ENCODE assay signal across 2 cellular contexts in the genomic region with DNA sequence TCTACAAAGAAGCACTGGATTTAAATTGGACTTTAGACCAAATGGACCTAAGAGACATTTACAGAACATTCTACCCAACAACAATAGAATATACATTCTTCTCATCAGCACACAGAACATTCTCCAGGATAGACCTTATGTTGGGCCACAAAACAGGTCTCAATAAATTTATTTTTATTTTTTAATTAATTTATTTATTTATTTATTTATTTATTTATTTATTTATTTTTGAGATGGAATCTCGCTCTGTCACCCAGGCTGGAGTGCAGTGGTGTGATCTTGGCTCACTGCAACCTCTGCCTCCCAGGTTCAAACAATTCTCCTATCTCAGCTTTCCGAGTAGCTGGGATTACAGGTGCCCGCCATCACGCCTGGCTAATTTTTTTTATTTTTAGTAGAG.
TF ChIP-seq lines count a peak whose summit lies in the region.
"Not testable (repeated sequence)": the region's sequence is repeated elsewhere in the genome, so short reads cannot be mapped to it uniquely, and the experiment has no call there.

No MANE protein-coding gene starts in this region.

- peak overlapping the region; percentile 52 for H3K27ac Mint-ChIP-seq in activated naive CD4-positive, alpha-beta T cell treated with anti-CD3 and anti-CD28 coated beads, Interleukin-2, amount 50 U/mL, for 24 hours

- not testable (repeated sequence) for H3K4me3 ChIP-seq in HEK293 (ENCODE audit: low read depth, low read length)

- POLR2A ChIA-PET in HEK293 (lab: Yijun Ruan, JAX), result not testable (repeated sequence)

- H3K4me1 ChIP-seq in HEK293 (ENCODE audit: control insufficient read depth, insufficient read depth, low read length), result not testable (repeated sequence)

- H3K27ac ChIP-seq in HEK293 (ENCODE audit: extremely low read depth, low read depth, low read length), result not testable (repeated sequence)

- not testable (repeated sequence) for H3K4me3 Mint-ChIP-seq in activated naive CD4-positive, alpha-beta T cell treated with anti-CD3 and anti-CD28 coated beads, Interleukin-2, amount 50 U/mL, for 24 hours

- not testable (repeated sequence) for H3K36me3 Mint-ChIP-seq in activated naive CD4-positive, alpha-beta T cell treated with anti-CD3 and anti-CD28 coated beads, Interleukin-2, amount 50 U/mL, for 24 hours

- H3K36me3 ChIP-seq in HEK293 (ENCODE audit: control insufficient read depth in 2 of 2, insufficient read depth in 1 of 2, low read length in 2 of 2), result not testable (repeated sequence)

- not testable (repeated sequence) for H3K9me3 Mint-ChIP-seq in activated naive CD4-positive, alpha-beta T cell treated with anti-CD3 and anti-CD28 coated beads, Interleukin-2, amount 50 U/mL, for 24 hours

- not testable (repeated sequence) for H3K27me3 Mint-ChIP-seq in activated naive CD4-positive, alpha-beta T cell treated with anti-CD3 and anti-CD28 coated beads, Interleukin-2, amount 50 U/mL, for 24 hours

- CTCF ChIA-PET in HEK293 (lab: Yijun Ruan, JAX), result interaction anchor here (7.1 to 17.8 kb wide), 2 partner anchors 14 to 173 kb away, joined by 54 to 845 read pairs; no protein-coding TSS in a partner anchor

- not testable (repeated sequence) for TF ChIP-seq CTCF in HEK293 (tag by site-specific recombination; IDR thresholded peaks at IDR 0.05)

- not testable (repeated sequence) for H3K9me3 ChIP-seq in HEK293 (ENCODE audit: control insufficient read depth, insufficient read depth, low read depth, low read length)

- peaks cover 25% of the 10 kb centered on the region for H3K4me1 Mint-ChIP-seq in activated naive CD4-positive, alpha-beta T cell treated with anti-CD3 and anti-CD28 coated beads, Interleukin-2, amount 50 U/mL, for 24 hours

TF ChIP-seq in HEK293, 187 proteins besides CTCF, POLR2A, EP300 and RAD21 (continues in another document):
- TF ChIP-seq ZXDB (tag by site-specific recombination; IDR thresholded peaks at IDR 0.05), result peak; percentile 78
- TF ChIP-seq ZNF629 (tag by site-specific recombination; IDR thresholded peaks at IDR 0.05), result peak; percentile 59; the same call in 1 of the 2 replicates
- peak; percentile 81 for TF ChIP-seq ZNF623 (tag by site-specific recombination; IDR thresholded peaks at IDR 0.05)
- peak; percentile 56; the same call in 1 of the 2 replicates for TF ChIP-seq ZNF560 (tag by site-specific recombination; IDR thresholded peaks at IDR 0.05; ENCODE audit: borderline replicate concordance)
- TF ChIP-seq ZNF140 (tag by site-specific recombination; IDR thresholded peaks at IDR 0.05), result peak; percentile 65; the same call in 1 of the 2 replicates
- TF ChIP-seq ZNF341 (tag by site-specific recombination; IDR thresholded peaks at IDR 0.05; ENCODE audit: low read depth), result peak; percentile 30; the same call in 1 of the 2 replicates
- TF ChIP-seq ZNF19 (tag by site-specific recombination; IDR thresholded peaks at IDR 0.05; ENCODE audit: low read depth), result 0 out of 2 replicates have a peak, but pooled peaks have one; percentile 9
- 0 out of 2 replicates have a peak, but pooled peaks have one; percentile 23 for TF ChIP-seq SP3 (tag by site-specific recombination; IDR thresholded peaks at IDR 0.05)
- TF ChIP-seq ZNF654 (tag by site-specific recombination; IDR thresholded peaks at IDR 0.05; ENCODE audit: low read depth), result peak; percentile 38; the same call in 1 of the 2 replicates
- TF ChIP-seq ZNF558 (tag by site-specific recombination; IDR thresholded peaks at IDR 0.05), result peak; percentile 87
- peak; percentile 88 for TF ChIP-seq ZNF555 (tag by site-specific recombination; conservative IDR thresholded peaks at IDR 0.05)
- TF ChIP-seq ZFP37 (tag by site-specific recombination; IDR thresholded peaks at IDR 0.05), result 0 out of 2 replicates have a peak, but pooled peaks have one; percentile 48
- TF ChIP-seq ZBTB8A (tag by site-specific recombination; IDR thresholded peaks at IDR 0.05), result peak; percentile 80
- TF ChIP-seq RBAK (tag by site-specific recombination; IDR thresholded peaks at IDR 0.05), result 0 out of 2 replicates have a peak, but pooled peaks have one; percentile 22
- TF ChIP-seq ZNF202 (tag by site-specific recombination; IDR thresholded peaks at IDR 0.05; ENCODE audit: borderline replicate concordance), result 0 out of 2 replicates have a peak, but pooled peaks have one; percentile 74
- TF ChIP-seq GFI1B (tag by site-specific recombination; IDR thresholded peaks at IDR 0.05), result 0 out of 2 replicates have a peak, but pooled peaks have one; percentile 40
- TF ChIP-seq ZNF501 (tag by site-specific recombination; IDR thresholded peaks at IDR 0.05), result 0 out of 2 replicates have a peak, but pooled peaks have one; percentile 31
- TF ChIP-seq ZNF394 (tag by site-specific recombination; IDR thresholded peaks at IDR 0.05; ENCODE audit: borderline replicate concordance), result peak; percentile 98
- TF ChIP-seq ZNF433 (tag by site-specific recombination; IDR thresholded peaks at IDR 0.05; ENCODE audit: low read depth), result peak; percentile 69
- TF ChIP-seq, protein P1, sequence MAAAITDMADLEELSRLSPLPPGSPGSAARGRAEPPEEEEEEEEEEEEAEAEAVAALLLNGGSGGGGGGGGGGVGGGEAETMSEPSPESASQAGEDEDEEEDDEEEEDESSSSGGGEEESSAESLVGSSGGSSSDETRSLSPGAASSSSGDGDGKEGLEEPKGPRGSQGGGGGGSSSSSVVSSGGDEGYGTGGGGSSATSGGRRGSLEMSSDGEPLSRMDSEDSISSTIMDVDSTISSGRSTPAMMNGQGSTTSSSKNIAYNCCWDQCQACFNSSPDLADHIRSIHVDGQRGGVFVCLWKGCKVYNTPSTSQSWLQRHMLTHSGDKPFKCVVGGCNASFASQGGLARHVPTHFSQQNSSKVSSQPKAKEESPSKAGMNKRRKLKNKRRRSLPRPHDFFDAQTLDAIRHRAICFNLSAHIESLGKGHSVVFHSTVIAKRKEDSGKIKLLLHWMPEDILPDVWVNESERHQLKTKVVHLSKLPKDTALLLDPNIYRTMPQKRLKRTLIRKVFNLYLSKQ (tag by site-specific recombination; IDR thresholded peaks at IDR 0.05; ENCODE audit: borderline replicate concordance), result peak; percentile 85; the same call in 1 of the 2 replicates
- TF ChIP-seq, protein P2, sequence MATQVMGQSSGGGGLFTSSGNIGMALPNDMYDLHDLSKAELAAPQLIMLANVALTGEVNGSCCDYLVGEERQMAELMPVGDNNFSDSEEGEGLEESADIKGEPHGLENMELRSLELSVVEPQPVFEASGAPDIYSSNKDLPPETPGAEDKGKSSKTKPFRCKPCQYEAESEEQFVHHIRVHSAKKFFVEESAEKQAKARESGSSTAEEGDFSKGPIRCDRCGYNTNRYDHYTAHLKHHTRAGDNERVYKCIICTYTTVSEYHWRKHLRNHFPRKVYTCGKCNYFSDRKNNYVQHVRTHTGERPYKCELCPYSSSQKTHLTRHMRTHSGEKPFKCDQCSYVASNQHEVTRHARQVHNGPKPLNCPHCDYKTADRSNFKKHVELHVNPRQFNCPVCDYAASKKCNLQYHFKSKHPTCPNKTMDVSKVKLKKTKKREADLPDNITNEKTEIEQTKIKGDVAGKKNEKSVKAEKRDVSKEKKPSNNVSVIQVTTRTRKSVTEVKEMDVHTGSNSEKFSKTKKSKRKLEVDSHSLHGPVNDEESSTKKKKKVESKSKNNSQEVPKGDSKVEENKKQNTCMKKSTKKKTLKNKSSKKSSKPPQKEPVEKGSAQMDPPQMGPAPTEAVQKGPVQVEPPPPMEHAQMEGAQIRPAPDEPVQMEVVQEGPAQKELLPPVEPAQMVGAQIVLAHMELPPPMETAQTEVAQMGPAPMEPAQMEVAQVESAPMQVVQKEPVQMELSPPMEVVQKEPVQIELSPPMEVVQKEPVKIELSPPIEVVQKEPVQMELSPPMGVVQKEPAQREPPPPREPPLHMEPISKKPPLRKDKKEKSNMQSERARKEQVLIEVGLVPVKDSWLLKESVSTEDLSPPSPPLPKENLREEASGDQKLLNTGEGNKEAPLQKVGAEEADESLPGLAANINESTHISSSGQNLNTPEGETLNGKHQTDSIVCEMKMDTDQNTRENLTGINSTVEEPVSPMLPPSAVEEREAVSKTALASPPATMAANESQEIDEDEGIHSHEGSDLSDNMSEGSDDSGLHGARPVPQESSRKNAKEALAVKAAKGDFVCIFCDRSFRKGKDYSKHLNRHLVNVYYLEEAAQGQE (tag by site-specific recombination; IDR thresholded peaks at IDR 0.05), result peak; percentile 82
- peak; percentile 81 for TF ChIP-seq ZNF510 (tag by site-specific recombination; IDR thresholded peaks at IDR 0.05; ENCODE audit: insufficient replicate concordance)
- 0 out of 2 replicates have a peak, but pooled peaks have one; percentile 57 for TF ChIP-seq ZBTB21 (tag by site-specific recombination; IDR thresholded peaks at IDR 0.05)
